1 cellular context compared by ENCODE assay signal in the genomic region with DNA sequence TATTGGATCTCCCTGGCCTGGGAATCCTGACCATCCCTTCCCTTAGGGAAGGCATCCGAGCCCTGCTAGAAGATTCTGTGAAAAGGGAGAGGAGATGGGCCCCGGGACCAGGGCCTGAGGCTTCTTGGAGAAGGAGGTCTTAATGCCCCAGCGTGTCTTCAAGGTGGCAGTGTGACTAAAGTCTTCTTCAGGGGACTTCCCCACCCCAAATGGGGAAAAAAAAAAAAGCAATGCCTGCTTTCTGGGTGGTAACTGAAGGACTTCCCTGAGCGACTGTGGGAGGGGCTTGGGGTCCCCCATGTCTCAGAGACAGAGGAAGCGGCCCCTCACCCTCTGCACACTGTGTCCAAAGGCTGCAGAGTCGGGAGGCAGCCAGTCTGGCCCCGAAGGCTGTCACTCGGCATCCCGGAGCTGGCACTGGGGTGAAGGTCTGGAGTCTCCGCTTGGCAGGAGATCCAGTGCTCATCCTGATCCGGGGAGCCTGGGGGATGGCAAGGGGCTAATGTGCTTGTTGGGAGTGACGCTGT.
TF ChIP-seq lines count a peak whose summit lies in the region.

No MANE protein-coding gene starts in this region.

TF ChIP-seq in H1, 55 proteins besides CTCF, POLR2A, EP300 and RAD21:
- TF ChIP-seq NANOG (IDR thresholded peaks at IDR 0.05; ENCODE audit: insufficient read depth, low read depth, low read length, poor library complexity, severe bottlenecking) (no peak), PHF8 (conservative IDR thresholded peaks at IDR 0.05; ENCODE audit: low read depth, low read length) (no peak)
